In the genomic region with DNA sequence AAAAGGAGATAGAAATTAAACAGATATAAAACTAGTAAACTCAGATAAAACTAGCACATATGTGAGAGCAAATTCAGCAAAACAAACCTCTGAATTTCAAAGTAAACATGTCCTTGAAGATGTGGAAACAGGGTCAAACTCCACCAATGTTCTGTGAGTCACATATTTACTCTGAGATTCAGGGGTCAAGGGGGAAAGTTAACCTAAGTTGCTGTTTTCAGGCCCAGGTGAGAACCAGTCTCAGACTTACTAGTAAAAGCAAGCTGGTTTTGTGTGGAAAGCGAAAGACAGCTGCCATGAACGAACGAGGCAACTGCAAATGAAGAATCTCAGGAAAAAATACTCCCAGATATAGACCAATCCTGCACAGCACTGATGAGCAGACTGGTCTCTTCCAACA, we compare ENCODE assay signal across 1 cellular context.
TF ChIP-seq lines count a peak whose summit lies in the region.

No MANE protein-coding gene starts in this region.

TF ChIP-seq in HepG2, 621 proteins besides CTCF, POLR2A, EP300 and RAD21 (continued from another document):
- TF ChIP-seq, protein P1, sequence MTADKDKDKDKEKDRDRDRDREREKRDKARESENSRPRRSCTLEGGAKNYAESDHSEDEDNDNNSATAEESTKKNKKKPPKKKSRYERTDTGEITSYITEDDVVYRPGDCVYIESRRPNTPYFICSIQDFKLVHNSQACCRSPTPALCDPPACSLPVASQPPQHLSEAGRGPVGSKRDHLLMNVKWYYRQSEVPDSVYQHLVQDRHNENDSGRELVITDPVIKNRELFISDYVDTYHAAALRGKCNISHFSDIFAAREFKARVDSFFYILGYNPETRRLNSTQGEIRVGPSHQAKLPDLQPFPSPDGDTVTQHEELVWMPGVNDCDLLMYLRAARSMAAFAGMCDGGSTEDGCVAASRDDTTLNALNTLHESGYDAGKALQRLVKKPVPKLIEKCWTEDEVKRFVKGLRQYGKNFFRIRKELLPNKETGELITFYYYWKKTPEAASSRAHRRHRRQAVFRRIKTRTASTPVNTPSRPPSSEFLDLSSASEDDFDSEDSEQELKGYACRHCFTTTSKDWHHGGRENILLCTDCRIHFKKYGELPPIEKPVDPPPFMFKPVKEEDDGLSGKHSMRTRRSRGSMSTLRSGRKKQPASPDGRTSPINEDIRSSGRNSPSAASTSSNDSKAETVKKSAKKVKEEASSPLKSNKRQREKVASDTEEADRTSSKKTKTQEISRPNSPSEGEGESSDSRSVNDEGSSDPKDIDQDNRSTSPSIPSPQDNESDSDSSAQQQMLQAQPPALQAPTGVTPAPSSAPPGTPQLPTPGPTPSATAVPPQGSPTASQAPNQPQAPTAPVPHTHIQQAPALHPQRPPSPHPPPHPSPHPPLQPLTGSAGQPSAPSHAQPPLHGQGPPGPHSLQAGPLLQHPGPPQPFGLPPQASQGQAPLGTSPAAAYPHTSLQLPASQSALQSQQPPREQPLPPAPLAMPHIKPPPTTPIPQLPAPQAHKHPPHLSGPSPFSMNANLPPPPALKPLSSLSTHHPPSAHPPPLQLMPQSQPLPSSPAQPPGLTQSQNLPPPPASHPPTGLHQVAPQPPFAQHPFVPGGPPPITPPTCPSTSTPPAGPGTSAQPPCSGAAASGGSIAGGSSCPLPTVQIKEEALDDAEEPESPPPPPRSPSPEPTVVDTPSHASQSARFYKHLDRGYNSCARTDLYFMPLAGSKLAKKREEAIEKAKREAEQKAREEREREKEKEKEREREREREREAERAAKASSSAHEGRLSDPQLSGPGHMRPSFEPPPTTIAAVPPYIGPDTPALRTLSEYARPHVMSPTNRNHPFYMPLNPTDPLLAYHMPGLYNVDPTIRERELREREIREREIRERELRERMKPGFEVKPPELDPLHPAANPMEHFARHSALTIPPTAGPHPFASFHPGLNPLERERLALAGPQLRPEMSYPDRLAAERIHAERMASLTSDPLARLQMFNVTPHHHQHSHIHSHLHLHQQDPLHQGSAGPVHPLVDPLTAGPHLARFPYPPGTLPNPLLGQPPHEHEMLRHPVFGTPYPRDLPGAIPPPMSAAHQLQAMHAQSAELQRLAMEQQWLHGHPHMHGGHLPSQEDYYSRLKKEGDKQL (CRISPR knock-in tag; IDR thresholded peaks at IDR 0.05; ENCODE audit: low read depth), result peak; percentile 84
- TF ChIP-seq ONECUT2 (CRISPR knock-in tag; IDR thresholded peaks at IDR 0.05), result no peak
- TF ChIP-seq ZNF496 (CRISPR knock-in tag; IDR thresholded peaks at IDR 0.05; ENCODE audit: insufficient replicate concordance), result no peak
- peak; percentile 94 for TF ChIP-seq NCOR1 (IDR thresholded peaks at IDR 0.05; ENCODE audit: borderline replicate concordance, low read length)
- no peak for TF ChIP-seq GMEB2 (CRISPR knock-in tag; IDR thresholded peaks at IDR 0.05; ENCODE audit: low read depth)
- no peak for TF ChIP-seq THAP9 (CRISPR knock-in tag; IDR thresholded peaks at IDR 0.05; ENCODE audit: borderline replicate concordance)
- TF ChIP-seq ZNF629 (CRISPR knock-in tag; conservative IDR thresholded peaks at IDR 0.05), result 0 out of 2 replicates have a peak, but pooled peaks have one; percentile 18
- TF ChIP-seq HNRNPUL1 (IDR thresholded peaks at IDR 0.05; ENCODE audit: low read depth, low read length), result 0 out of 2 replicates have a peak, but pooled peaks have one; percentile 45
- TF ChIP-seq ZNF75D (CRISPR knock-in tag; IDR thresholded peaks at IDR 0.05; ENCODE audit: borderline replicate concordance), result no peak
- TF ChIP-seq NAIF1 (CRISPR knock-in tag; IDR thresholded peaks at IDR 0.05; ENCODE audit: borderline replicate concordance), result no peak
- TF ChIP-seq NFIC (IDR thresholded peaks at IDR 0.05; ENCODE audit: low read length), result peak; percentile 98
- peak; percentile 66 for TF ChIP-seq THAP11 (CRISPR knock-in tag; IDR thresholded peaks at IDR 0.05)
- no peak for TF ChIP-seq SRSF4 (IDR thresholded peaks at IDR 0.05; ENCODE audit: low read depth, low read length, poor library complexity, severe bottlenecking)
- TF ChIP-seq, protein P2, sequence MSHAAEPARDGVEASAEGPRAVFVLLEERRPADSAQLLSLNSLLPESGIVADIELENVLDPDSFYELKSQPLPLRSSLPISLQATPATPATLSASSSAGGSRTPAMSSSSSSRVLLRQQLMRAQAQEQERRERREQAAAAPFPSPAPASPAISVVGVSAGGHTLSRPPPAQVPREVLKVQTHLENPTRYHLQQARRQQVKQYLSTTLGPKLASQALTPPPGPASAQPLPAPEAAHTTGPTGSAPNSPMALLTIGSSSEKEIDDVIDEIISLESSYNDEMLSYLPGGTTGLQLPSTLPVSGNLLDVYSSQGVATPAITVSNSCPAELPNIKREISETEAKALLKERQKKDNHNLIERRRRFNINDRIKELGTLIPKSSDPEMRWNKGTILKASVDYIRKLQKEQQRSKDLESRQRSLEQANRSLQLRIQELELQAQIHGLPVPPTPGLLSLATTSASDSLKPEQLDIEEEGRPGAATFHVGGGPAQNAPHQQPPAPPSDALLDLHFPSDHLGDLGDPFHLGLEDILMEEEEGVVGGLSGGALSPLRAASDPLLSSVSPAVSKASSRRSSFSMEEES (CRISPR knock-in tag; IDR thresholded peaks at IDR 0.05), result 0 out of 2 replicates have a peak, but pooled peaks have one; percentile 69
- TF ChIP-seq, protein P3, sequence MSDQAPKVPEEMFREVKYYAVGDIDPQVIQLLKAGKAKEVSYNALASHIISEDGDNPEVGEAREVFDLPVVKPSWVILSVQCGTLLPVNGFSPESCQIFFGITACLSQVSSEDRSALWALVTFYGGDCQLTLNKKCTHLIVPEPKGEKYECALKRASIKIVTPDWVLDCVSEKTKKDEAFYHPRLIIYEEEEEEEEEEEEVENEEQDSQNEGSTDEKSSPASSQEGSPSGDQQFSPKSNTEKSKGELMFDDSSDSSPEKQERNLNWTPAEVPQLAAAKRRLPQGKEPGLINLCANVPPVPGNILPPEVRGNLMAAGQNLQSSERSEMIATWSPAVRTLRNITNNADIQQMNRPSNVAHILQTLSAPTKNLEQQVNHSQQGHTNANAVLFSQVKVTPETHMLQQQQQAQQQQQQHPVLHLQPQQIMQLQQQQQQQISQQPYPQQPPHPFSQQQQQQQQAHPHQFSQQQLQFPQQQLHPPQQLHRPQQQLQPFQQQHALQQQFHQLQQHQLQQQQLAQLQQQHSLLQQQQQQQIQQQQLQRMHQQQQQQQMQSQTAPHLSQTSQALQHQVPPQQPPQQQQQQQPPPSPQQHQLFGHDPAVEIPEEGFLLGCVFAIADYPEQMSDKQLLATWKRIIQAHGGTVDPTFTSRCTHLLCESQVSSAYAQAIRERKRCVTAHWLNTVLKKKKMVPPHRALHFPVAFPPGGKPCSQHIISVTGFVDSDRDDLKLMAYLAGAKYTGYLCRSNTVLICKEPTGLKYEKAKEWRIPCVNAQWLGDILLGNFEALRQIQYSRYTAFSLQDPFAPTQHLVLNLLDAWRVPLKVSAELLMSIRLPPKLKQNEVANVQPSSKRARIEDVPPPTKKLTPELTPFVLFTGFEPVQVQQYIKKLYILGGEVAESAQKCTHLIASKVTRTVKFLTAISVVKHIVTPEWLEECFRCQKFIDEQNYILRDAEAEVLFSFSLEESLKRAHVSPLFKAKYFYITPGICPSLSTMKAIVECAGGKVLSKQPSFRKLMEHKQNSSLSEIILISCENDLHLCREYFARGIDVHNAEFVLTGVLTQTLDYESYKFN (CRISPR knock-in tag; conservative IDR thresholded peaks at IDR 0.05), result peak; percentile 99
- TF ChIP-seq ZNF143 (CRISPR knock-in tag; IDR thresholded peaks at IDR 0.05), result no peak
- no peak for TF ChIP-seq KLF13 (CRISPR knock-in tag; IDR thresholded peaks at IDR 0.05)
- no peak for TF ChIP-seq ZBTB39 (CRISPR knock-in tag; IDR thresholded peaks at IDR 0.05)
- TF ChIP-seq SIN3A (IDR thresholded peaks at IDR 0.05; ENCODE audit: borderline replicate concordance, low read depth, low read length), result no peak
- TF ChIP-seq ATRX (CRISPR knock-in tag; IDR thresholded peaks at IDR 0.05; ENCODE audit: borderline replicate concordance), result no peak
- TF ChIP-seq ZNF256 (CRISPR knock-in tag; conservative IDR thresholded peaks at IDR 0.05), result no peak
- TF ChIP-seq ZNF549 (CRISPR knock-in tag; IDR thresholded peaks at IDR 0.05), result no peak
- TF ChIP-seq ZMAT5 (CRISPR knock-in tag; IDR thresholded peaks at IDR 0.05; ENCODE audit: borderline replicate concordance, low read depth), result no peak
- 0 out of 2 replicates have a peak, but pooled peaks have one; percentile 48 for TF ChIP-seq ARNT2 (CRISPR knock-in tag; IDR thresholded peaks at IDR 0.05; ENCODE audit: low read depth)
- peak; percentile 100 for TF ChIP-seq FOSL1 (CRISPR knock-in tag; IDR thresholded peaks at IDR 0.05; ENCODE audit: borderline replicate concordance)
- peak; percentile 99 for TF ChIP-seq SMARCC2 (IDR thresholded peaks at IDR 0.05)
- TF ChIP-seq NKX3-1 (CRISPR knock-in tag; IDR thresholded peaks at IDR 0.05), result peak; percentile 74; the same call in 1 of the 2 replicates
TF ChIP-seq in HepG2: peak in this region for 238.
